In genomic region chr12:6374781-6375150, GRCh38 we compare ENCODE assay signal across 10 cellular contexts. TPM values are rescaled to one million over a fixed set of nuclear protein-coding genes. Genes with fewer than 3 reads are reported as not detected.
DNase-seq lines count a peak whose midpoint lies in the region; ATAC-seq and TF ChIP-seq lines count a peak whose summit lies in the region.
"Had no signal": no experiment of that assay in that cellular context is flagged by ENCODE, and none has a peak within 500 bp of the region (broad histone marks: within the 10 kb centered on the region; RNA-seq: fewer than 3 reads in every experiment).

No MANE protein-coding gene starts in this region.

- no peak overlapping the region for H3K23ac ChIP-seq in IMR-90 (ENCODE audit: low read depth, low read length)

- no peak overlapping the region for H4K8ac ChIP-seq in IMR-90 (ENCODE audit: low read depth in 2 of 2, low read length in 2 of 2)

- no peak overlapping the region for H2AK9ac ChIP-seq in IMR-90 (replicated peaks; ENCODE audit: low read depth, low read length, poor library complexity)

- no peak overlapping the region for H2AK5ac ChIP-seq in IMR-90 (ENCODE audit: low read depth, low read length)

- peaks cover 20% of the 10 kb centered on the region for H3K9me1 ChIP-seq in IMR-90 (ENCODE audit: insufficient read depth, low read length)

- TF ChIP-seq POLR2A in IMR-90 (IDR thresholded peaks at IDR 0.05; ENCODE audit: low read depth, low read length), result no peak
- no peak for TF ChIP-seq POLR2A in suprapubic skin (IDR thresholded peaks at IDR 0.05)

- H3K27me3 Mint-ChIP-seq in stimulated activated naive CD8-positive, alpha-beta T cell treated with anti-CD3 and anti-CD28 coated beads, Interleukin-15, amount 100 ng/mL, for 72 hours, result no peaks in the 10 kb centered on the region

- POLR2A ChIA-PET in IMR-90 (lab: Charles Lee; ENCODE audit: unreplicated experiment), result no interaction called here

- H2BK5ac ChIP-seq in IMR-90 (ENCODE audit: low read depth, low read length, poor library complexity, severe bottlenecking), result no peak overlapping the region

- peak overlapping the region; percentile 62; the same call in 1 of the 2 replicates for H3K4ac ChIP-seq in IMR-90 (ENCODE audit: low read depth, low read length)

- DNase-seq in IMR-90, result no peak
- no peak for DNase-seq in mammary epithelial cell
- DNase-seq in left lung, result peak in 1 of 2 donors; percentile 26
- no peak for DNase-seq in suprapubic skin (ENCODE audit: low spot score in 2 of 2)
- DNase-seq in DMS153 (lab: John Stamatoyannopoulos, UW), result no peak
- DNase-seq in stimulated activated naive CD8-positive, alpha-beta T cell treated with anti-CD3 and anti-CD28 coated beads, Interleukin-15, amount 100 ng/mL, for 72 hours, result no peak
- DNase-seq: KG1 had no signal

- H2BK120ac ChIP-seq in IMR-90 (ENCODE audit: low read depth, low read length), result no peak overlapping the region

- dilution Hi-C loops in IMR-90 (cut with HindIII; ENCODE audit: low sequenced_read_pairs, unreplicated experiment), result no loop called here
- dilution Hi-C loops in mammary epithelial cell (cut with HindIII; ENCODE audit: low sequenced_read_pairs), result no loop called here

- intact Hi-C loops in IMR-90 (cut with micrococcal nuclease) (no loop called here), mammary epithelial cell (cut with micrococcal nuclease) (loop anchor here (5.0 to 10.0 kb wide), 3 partner anchors 93 to 312 kb away; no protein-coding TSS in a partner anchor), left lung (cut with DNase I) (loop anchor here in 1 of 2 donors (5.0 kb wide), 1 partner anchor 37 kb away; no protein-coding TSS in a partner anchor)

- TF ChIP-seq RAD21 in IMR-90 (IDR thresholded peaks at IDR 0.05; ENCODE audit: low read length), result no peak

- H3K18ac ChIP-seq in IMR-90 (ENCODE audit: low read depth, low read length), result no peak overlapping the region

- TF ChIP-seq CTCF in IMR-90 (conservative IDR thresholded peaks at IDR 0.05; ENCODE audit: low read depth, low read length) (no peak), mammary epithelial cell (conservative IDR thresholded peaks at IDR 0.05 in 1 of 2, IDR thresholded peaks at IDR 0.05 in 1 of 2; ENCODE audit: extremely low read depth in 1 of 2, insufficient read depth in 1 of 2, low read depth in 1 of 2, low read length in 2 of 2) (no peak), left lung (IDR thresholded peaks at IDR 0.05) (no peak), suprapubic skin (IDR thresholded peaks at IDR 0.05) (no peak)

- ATAC-seq in IMR-90 (ENCODE audit: low read depth) (no peak), left lung (no peak), HG03159 (IDR thresholded peaks at IDR 0.05; ENCODE audit: unreplicated experiment) (no peak)
- ATAC-seq in stimulated activated naive CD8-positive, alpha-beta T cell treated with anti-CD3 and anti-CD28 coated beads, Interleukin-15, amount 100 ng/mL, for 72 hours, result no peak
- ATAC-seq: right cardiac atrium had no signal

- peaks cover 62% of the 10 kb centered on the region for H3K79me2 ChIP-seq in mammary epithelial cell (ENCODE audit: insufficient read depth, low read length)

- no peak overlapping the region for H3K4me2 ChIP-seq in IMR-90 (ENCODE audit: low read depth, low read length)
- peak overlapping the region; percentile 91 for H3K4me2 ChIP-seq in mammary epithelial cell (ENCODE audit: insufficient read depth, low read depth, low read length)

- H3K27ac ChIP-seq in IMR-90 (ENCODE audit: insufficient read depth, low read length) (no peak overlapping the region), mammary epithelial cell (ENCODE audit: insufficient read depth, low read depth, low read length) (peak overlapping the region; percentile 92), left lung (peak overlapping the region; percentile 81 to 87), suprapubic skin (peak overlapping the region; percentile 82)

- H3K4me1 ChIP-seq in IMR-90 (ENCODE audit: control insufficient read depth, insufficient read depth, low read length) (peaks cover 33% of the 10 kb centered on the region), mammary epithelial cell (ENCODE audit: insufficient read depth, low read length) (peaks cover 42% of the 10 kb centered on the region), left lung (peaks cover 46 to 75% of the 10 kb centered on the region in 2 donors), suprapubic skin (peaks cover 89% of the 10 kb centered on the region)

- no TSS peak for BruUV-seq in IMR-90 (replicated peaks; lab: Mats Ljungman, UMichigan)
- no TSS peak for BruUV-seq in mammary epithelial cell (replicated peaks; lab: Mats Ljungman, UMichigan)

- CTCF ChIA-PET in IMR-90 (lab: Yijun Ruan, JAX), result interaction anchor here (0.6 to 1.8 kb wide), 2 partner anchors 39 to 282 kb away, joined by 3 to 5 read pairs; no protein-coding TSS in a partner anchor
- CTCF ChIA-PET in mammary epithelial cell (lab: Charles Lee; ENCODE audit: low non-redundant PET), result interaction anchor here (0.5 to 1.3 kb wide), 3 partner anchors 10 to 90 kb away, joined by 4 to 43 read pairs (median 14); no protein-coding TSS in a partner anchor

- peak overlapping the region; percentile 27; the same call in 1 of the 2 replicates for H4K91ac ChIP-seq in IMR-90 (ENCODE audit: insufficient read depth, low read depth, low read length)

- no peak overlapping the region for H3K56ac ChIP-seq in IMR-90 (ENCODE audit: extremely low read depth, insufficient read depth, low read length)

- H3K27me3 ChIP-seq in IMR-90 (ENCODE audit: control insufficient read depth, insufficient read depth, low read length), result no peaks in the 10 kb centered on the region
- H3K27me3 ChIP-seq in mammary epithelial cell (ENCODE audit: insufficient read depth, low read length), result no peaks in the 10 kb centered on the region
- no peaks in the 10 kb centered on the region for H3K27me3 ChIP-seq in left lung
- no peaks in the 10 kb centered on the region for H3K27me3 ChIP-seq in suprapubic skin

- no peak overlapping the region for H2BK15ac ChIP-seq in IMR-90 (ENCODE audit: low read depth, low read length)

- no peaks in the 10 kb centered on the region for H3K9me3 ChIP-seq in IMR-90 (ENCODE audit: control insufficient read depth, insufficient read depth, low read length)
- no peaks in the 10 kb centered on the region for H3K9me3 ChIP-seq in mammary epithelial cell (replicated peaks; ENCODE audit: insufficient read depth, low read length)
- no peaks in the 10 kb centered on the region for H3K9me3 ChIP-seq in left lung
- H3K9me3 ChIP-seq in suprapubic skin, result no peaks in the 10 kb centered on the region

- H3K9ac ChIP-seq in IMR-90 (ENCODE audit: low read depth, low read length) (no peak overlapping the region), mammary epithelial cell (ENCODE audit: insufficient read depth, low read length) (peak overlapping the region; percentile 94)

- no peak overlapping the region for H3K4me3 ChIP-seq in IMR-90 (ENCODE audit: insufficient read depth, low read depth, low read length)
- H3K4me3 ChIP-seq in mammary epithelial cell (replicated peaks in 1 of 3; ENCODE audit: insufficient read depth in 1 of 3, low read depth in 2 of 3, low read length in 3 of 3), result peak overlapping the region; percentile 64 to 90 (median 87)
- peak overlapping the region; percentile 28 to 48 for H3K4me3 ChIP-seq in left lung
- peak overlapping the region; percentile 25 for H3K4me3 ChIP-seq in suprapubic skin

- H3K79me1 ChIP-seq in IMR-90 (ENCODE audit: low read depth in 1 of 2, low read length in 2 of 2), result no peaks in the 10 kb centered on the region; a peak in 1 of 4 replicates

- no peak overlapping the region for H4K5ac ChIP-seq in IMR-90 (ENCODE audit: low read depth, low read length)

- TF ChIP-seq EP300 in suprapubic skin (IDR thresholded peaks at IDR 0.05), result no peak

- no peak overlapping the region for H2AFZ ChIP-seq in IMR-90 (replicated peaks; ENCODE audit: low read length, poor library complexity)
- H2AFZ ChIP-seq in mammary epithelial cell (ENCODE audit: low read depth, low read length), result no peak overlapping the region

- in situ Hi-C loops in IMR-90 (cut with MboI; ENCODE audit: low sequenced_read_pairs), result loop anchor here (5.0 kb wide), 1 partner anchor 37 kb away; no protein-coding TSS in a partner anchor
- in situ Hi-C loops in mammary epithelial cell (cut with MboI; ENCODE audit: low sequenced_read_pairs in 2 of 2), result loop anchor here in 1 of 2 donors (5.0 kb wide), 1 partner anchor 37 kb away; no protein-coding TSS in a partner anchor

- H3K14ac ChIP-seq in IMR-90 (replicated peaks; ENCODE audit: low read depth, low read length), result no peak overlapping the region

- WGBS in IMR-90 (ENCODE audit: extremely low coverage in 2 of 2, insufficient read length in 1 of 2), 2 experiments, result 86% methylated on average over 5 of the region's 7 CpGs; no CpG with 5 or more reads in 1 of the 2 experiments
- 0% methylated on average over 5 of the region's 7 CpGs for WGBS in mammary epithelial cell (ENCODE audit: low coverage, missing lambda C conversion rate)
- WGBS in suprapubic skin, result 54% methylated on average over 7 of the region's 7 CpGs

- H3K27ac Mint-ChIP-seq in stimulated activated naive CD8-positive, alpha-beta T cell treated with anti-CD3 and anti-CD28 coated beads, Interleukin-15, amount 100 ng/mL, for 72 hours, result no peak overlapping the region

- H4K20me1 ChIP-seq in IMR-90 (ENCODE audit: insufficient read depth, low read length), result no peaks in the 10 kb centered on the region
- H4K20me1 ChIP-seq in mammary epithelial cell (ENCODE audit: insufficient read depth, low read length), result no peaks in the 10 kb centered on the region

- H2BK20ac ChIP-seq in IMR-90 (ENCODE audit: low read depth, low read length), result no peak overlapping the region

- H3K36me3 ChIP-seq in IMR-90 (ENCODE audit: control insufficient read depth, insufficient read depth, low read length) (no peaks in the 10 kb centered on the region), mammary epithelial cell (ENCODE audit: insufficient read depth, low read length) (no peaks in the 10 kb centered on the region), left lung (no peaks in the 10 kb centered on the region), suprapubic skin (no peaks in the 10 kb centered on the region)

- no peaks in the 10 kb centered on the region for H3K9me3 Mint-ChIP-seq in stimulated activated naive CD8-positive, alpha-beta T cell treated with anti-CD3 and anti-CD28 coated beads, Interleukin-15, amount 100 ng/mL, for 72 hours
- H3K9me3 Mint-ChIP-seq: central memory CD8-positive, alpha-beta T cell had no signal

- no peak overlapping the region for H3K4me3 Mint-ChIP-seq in stimulated activated naive CD8-positive, alpha-beta T cell treated with anti-CD3 and anti-CD28 coated beads, Interleukin-15, amount 100 ng/mL, for 72 hours
- H3K4me3 Mint-ChIP-seq: central memory CD8-positive, alpha-beta T cell had no signal

- H3K4me1 Mint-ChIP-seq in stimulated activated naive CD8-positive, alpha-beta T cell treated with anti-CD3 and anti-CD28 coated beads, Interleukin-15, amount 100 ng/mL, for 72 hours, result peaks cover 70% of the 10 kb centered on the region

RNA-seq across cellular contexts. Expression of gene SCNN1A, which starts 0.6 kb away (rescaled TPM):
- not detected in 2 replicates for total RNA-seq in IMR-90 (2012; rRNA removed)
- 0.24 and 0.41 TPM in 2 replicates for polyA plus RNA-seq in IMR-90 (2012; rRNA removed)
- polyA plus RNA-seq in IMR-90 (2012; cell fraction: cytosol; rRNA removed), result 0.13 and 0.16 TPM in 2 replicates
- polyA plus RNA-seq in IMR-90 (2012; cell fraction: nucleus; rRNA removed; ENCODE audit: low replicate concordance), result 0.32 and 1.2 TPM in 2 replicates
- 100 to 1,000 TPM; 171 to 202 TPM for total RNA-seq in mammary epithelial cell
- 174 TPM for polyA plus RNA-seq in mammary epithelial cell
- polyA minus RNA-seq in mammary epithelial cell, result 383 TPM
- total RNA-seq in left lung, result 100 to 1,000 TPM; 196 to 212 TPM
- total RNA-seq in suprapubic skin, result 100 to 1,000 TPM in 1 of 4 donors, 10 to 100 TPM in 3; 74.2 to 143 (median 93.7) TPM

RNA-seq across cellular contexts. Expression of gene LTBR, which starts 9.2 kb away (rescaled TPM):
- total RNA-seq in IMR-90 (2012; rRNA removed) (19.7 and 24.7 TPM in 2 replicates), mammary epithelial cell (100 to 1,000 TPM; 134 to 149 TPM), left lung (100 to 1,000 TPM; 149 to 153 TPM), suprapubic skin (100 to 1,000 TPM; 157 to 297 (median 204) TPM)
- polyA plus RNA-seq in IMR-90 (2012; rRNA removed) (62.5 and 66.0 TPM in 2 replicates), mammary epithelial cell (119 TPM)
- 71.8 and 82.3 TPM in 2 replicates for polyA plus RNA-seq in IMR-90 (2012; cell fraction: cytosol; rRNA removed)
- 71.5 and 142 TPM in 2 replicates for polyA plus RNA-seq in IMR-90 (2012; cell fraction: nucleus; rRNA removed; ENCODE audit: low replicate concordance)
- polyA minus RNA-seq in mammary epithelial cell, result 89.5 TPM

RNA-seq across cellular contexts. Expression of gene TNFRSF1A, which starts 32.9 kb away (rescaled TPM):
- total RNA-seq in IMR-90 (2012; rRNA removed) (79.6 and 86.7 TPM in 2 replicates), mammary epithelial cell (100 to 1,000 TPM; 107 to 195 TPM), left lung (100 to 1,000 TPM; 155 to 211 TPM), suprapubic skin (100 to 1,000 TPM; 276 to 352 (median 281) TPM)
- polyA plus RNA-seq in IMR-90 (2012; rRNA removed) (136 and 138 TPM in 2 replicates), mammary epithelial cell (87.6 TPM)
- polyA plus RNA-seq in IMR-90 (2012; cell fraction: cytosol; rRNA removed), result 105 and 167 TPM in 2 replicates
- 102 and 107 TPM in 2 replicates for polyA plus RNA-seq in IMR-90 (2012; cell fraction: nucleus; rRNA removed; ENCODE audit: low replicate concordance)
- polyA minus RNA-seq in mammary epithelial cell, result 191 TPM

Comparison
In these comparisons a context has a peak if more than half of its experiments do, and no peak if none do; other contexts are left out.
1. RNA of gene SCNN1A, which starts 0.6 kb away (total RNA-seq): 196 to 212 TPM in left lung, 171 to 202 TPM in mammary epithelial cell and 74.2 to 143 TPM in suprapubic skin; not detected in IMR-90; every median in the first group is over 10 times any median in the second.